Comparison of ENCODE assay signal across 21 cellular contexts in the genomic region with DNA sequence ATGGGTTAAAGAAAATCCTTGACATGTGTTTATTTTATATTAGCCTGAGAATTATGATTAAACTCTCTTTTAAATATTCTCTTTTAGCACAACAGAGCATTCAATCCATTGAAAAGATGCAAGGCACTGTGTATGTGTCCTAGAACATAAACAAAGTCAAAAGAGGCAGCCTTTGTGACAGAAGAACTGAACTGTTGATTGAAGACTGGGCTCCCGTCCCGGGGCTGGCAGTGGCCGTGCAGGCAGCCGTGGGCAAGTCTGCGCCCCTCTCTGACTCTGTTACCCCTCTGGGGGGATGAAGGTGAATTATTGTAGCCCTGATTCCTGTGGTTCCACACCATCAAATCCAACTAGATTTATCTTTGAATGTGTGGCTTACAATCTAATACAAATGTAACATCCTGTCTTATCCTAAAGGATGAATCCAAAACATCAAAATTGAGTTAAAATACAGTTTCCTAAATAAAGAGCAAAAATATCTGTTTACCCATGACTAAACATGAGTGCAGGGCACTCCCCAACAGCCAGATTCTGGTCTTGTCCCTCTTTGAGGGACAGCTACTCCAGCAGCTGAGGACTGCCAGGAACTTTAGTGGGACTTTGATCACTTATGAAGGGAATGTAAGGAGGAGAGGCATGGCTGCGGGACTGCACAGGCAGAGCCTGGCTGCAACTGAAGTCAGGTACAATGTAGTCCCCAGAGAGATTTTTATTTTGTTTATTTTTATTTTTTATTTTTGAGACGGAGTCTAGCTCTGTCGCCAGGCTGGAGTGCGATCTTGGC. TPM values are rescaled to one million over a fixed set of nuclear protein-coding genes. Genes with fewer than 3 reads are reported as not detected.
A peak's percentile ranks its signal among the peaks of the same experiment; 100 is the strongest.
DNase-seq lines count a peak whose midpoint lies in the region; ATAC-seq, FAIRE-seq and TF ChIP-seq lines count a peak whose summit lies in the region.
"Had no signal": no experiment of that assay in that cellular context is flagged by ENCODE, and none has a peak within 500 bp of the region (broad histone marks: within the 10 kb centered on the region; RNA-seq: fewer than 3 reads in every experiment).

No MANE protein-coding gene starts in this region.

- BruUV-seq in HepG2 (replicated peaks; lab: Mats Ljungman, UMichigan): no TSS peak

- FAIRE-seq in HepG2 (lab: Jason Lieb, UNC): peak; percentile 32
- FAIRE-seq: D721Med had no signal

- POLR2A ChIA-PET in HepG2 (lab: Yijun Ruan, JAX): interaction anchor here (1.1 kb wide), 1 partner anchor 62 kb away, joined by 3 read pairs; no protein-coding TSS in a partner anchor

- no peak for TF ChIP-seq RAD21 in HepG2 (CRISPR knock-in tag; IDR thresholded peaks at IDR 0.05)

- intact Hi-C loops in HepG2 (cut with micrococcal nuclease; ENCODE audit: unreplicated experiment): no loop called here
- intact Hi-C loops in right lobe of liver (cut with DNase I): no loop called here

- in situ Hi-C loops in HepG2 (cut with HindIII; ENCODE audit: extremely low pct_ligation_motif_present, low pct_unique_long_range_greater_than_20kb): no loop called here

- H3K79me2 ChIP-seq in HepG2 (ENCODE audit: insufficient read depth, low read length): no peaks in the 10 kb centered on the region

- no peak overlapping the region for H3K27ac ChIP-seq in HepG2 (ENCODE audit: extremely low read length, insufficient read depth, low read length)
- H3K27ac ChIP-seq in right lobe of liver: no peak overlapping the region
- no peak overlapping the region for H3K27ac ChIP-seq in foreskin keratinocyte

- H3K9ac ChIP-seq in HepG2 (ENCODE audit: insufficient read depth, low read depth, low read length): no peak overlapping the region

- H4K20me1 ChIP-seq in HepG2 (ENCODE audit: insufficient read depth, low read length): no peaks in the 10 kb centered on the region

- CTCF ChIA-PET in HepG2 (lab: Yijun Ruan, JAX; ENCODE audit: low intra/inter-chr PET ratio, low total read pairs): no interaction called here

- H3K9me3 ChIP-seq in HepG2 (ENCODE audit: low read length): no peaks in the 10 kb centered on the region
- H3K9me3 ChIP-seq in right lobe of liver: no peaks in the 10 kb centered on the region
- H3K9me3 ChIP-seq: HAP-1 had no signal

- TF ChIP-seq CTCF in HepG2 (CRISPR knock-in tag; IDR thresholded peaks at IDR 0.05) (no peak), right lobe of liver (IDR thresholded peaks at IDR 0.05) (no peak), foreskin keratinocyte (conservative IDR thresholded peaks at IDR 0.05) (no peak)

- H3K4me2 ChIP-seq in HepG2 (ENCODE audit: low read depth, low read length): peak overlapping the region; percentile 38; the same call in 1 of the 2 replicates

- H3K36me3 ChIP-seq in HepG2 (replicated peaks in 1 of 2; ENCODE audit: control insufficient read depth in 1 of 2, insufficient read depth in 2 of 2, low read length in 2 of 2): no peaks in the 10 kb centered on the region
- no peaks in the 10 kb centered on the region for H3K36me3 ChIP-seq in right lobe of liver
- H3K36me3 ChIP-seq: HAP-1 had no signal

- TF ChIP-seq EP300 in HepG2 (IDR thresholded peaks at IDR 0.05; ENCODE audit: low read depth in 2 of 2, low read length in 2 of 2) (no peak), HepG2 (CRISPR knock-in tag; IDR thresholded peaks at IDR 0.05; ENCODE audit: borderline replicate concordance) (no peak)

- ATAC-seq in HepG2 (peak; percentile 93), right lobe of liver (no peak), foreskin keratinocyte (no peak), GM21529 (IDR thresholded peaks at IDR 0.05; ENCODE audit: unreplicated experiment) (no peak), GM18909 (IDR thresholded peaks at IDR 0.05; ENCODE audit: poor library complexity, unreplicated experiment) (no peak)

- H3K4me3 ChIP-seq in HepG2 (replicated peaks in 1 of 3; ENCODE audit: insufficient read depth in 1 of 3, low read depth in 2 of 3, low read length in 3 of 3): 0 out of 6 replicates have a peak overlapping the region, but pooled peaks of 1 of the 3 experiments have one; percentile 4
- H3K4me3 ChIP-seq in right lobe of liver: no peak overlapping the region
- H3K4me3 ChIP-seq: HAP-1 had no signal

- no peak overlapping the region for H2AFZ ChIP-seq in HepG2 (ENCODE audit: low read length)

- DNase-seq in HepG2 (ENCODE audit: low spot score) (peak; percentile 48), right lobe of liver (no peak), inferior parietal cortex (ENCODE audit: extremely low spot score) (peak; percentile 69), nucleus accumbens (lab: John Stamatoyannopoulos, UW) (peak in 46 of 56 donors; percentile 5 to 84 (median 46)), foreskin keratinocyte (no peak), SW480 (ENCODE audit: low spot score) (no peak)
- DNase-seq: 8988T; CD8-positive, alpha-beta memory T cell; DMS79; KBM-7; MV-4-11; NCI-H1417; NCI-H2029; NCI-H2171; NCI-H446 treated with DMSO at 0.1 percent for 48 hours; OCI-M1; RPMI8226 had no signal

- WGBS in HepG2 (ENCODE audit: low lambda C conversion rate): 56% methylated on average over 9 of the region's 9 CpGs
- 83% methylated on average over 4 of the region's 9 CpGs for WGBS in right lobe of liver (ENCODE audit: insufficient coverage, low coverage, low lambda C conversion rate, missing lambda C conversion rate)

- TF ChIP-seq POLR2A in HepG2 (IDR thresholded peaks at IDR 0.05; ENCODE audit: insufficient read depth in 1 of 2, low read depth in 2 of 2, low read length in 2 of 2) (no peak), right lobe of liver (IDR thresholded peaks at IDR 0.05) (no peak)

- peaks cover 0 to 5% of the 10 kb centered on the region in 2 experiments; a peak in 3 of 5 replicates for H3K27me3 ChIP-seq in HepG2 (ENCODE audit: control insufficient read depth in 1 of 2, insufficient read depth in 2 of 2, low read length in 2 of 2)
- H3K27me3 ChIP-seq in right lobe of liver: no peaks in the 10 kb centered on the region
- H3K27me3 ChIP-seq in foreskin keratinocyte: no peaks in the 10 kb centered on the region

- H3K4me1 ChIP-seq in HepG2 (ENCODE audit: insufficient read depth, low read length) (peaks cover 45% of the 10 kb centered on the region), right lobe of liver (peaks cover 0 to 2% (median 0%) of the 10 kb centered on the region in 4 donors), foreskin keratinocyte (no peaks in the 10 kb centered on the region)

TF ChIP-seq in HepG2, 621 proteins besides CTCF, POLR2A, EP300 and RAD21 (continues in another document):
- TF ChIP-seq GATA4 (IDR thresholded peaks at IDR 0.05; ENCODE audit: borderline replicate concordance, low read depth): no peak
- no peak for TF ChIP-seq ZZZ3 (CRISPR knock-in tag; IDR thresholded peaks at IDR 0.05; ENCODE audit: borderline replicate concordance)
- TF ChIP-seq ATF1 (CRISPR knock-in tag; IDR thresholded peaks at IDR 0.05): no peak
- peak; percentile 54 for TF ChIP-seq HNF4A (CRISPR knock-in tag; IDR thresholded peaks at IDR 0.05)
- TF ChIP-seq ZFX (CRISPR knock-in tag; IDR thresholded peaks at IDR 0.05; ENCODE audit: low read depth): no peak
- TF ChIP-seq, protein P1, sequence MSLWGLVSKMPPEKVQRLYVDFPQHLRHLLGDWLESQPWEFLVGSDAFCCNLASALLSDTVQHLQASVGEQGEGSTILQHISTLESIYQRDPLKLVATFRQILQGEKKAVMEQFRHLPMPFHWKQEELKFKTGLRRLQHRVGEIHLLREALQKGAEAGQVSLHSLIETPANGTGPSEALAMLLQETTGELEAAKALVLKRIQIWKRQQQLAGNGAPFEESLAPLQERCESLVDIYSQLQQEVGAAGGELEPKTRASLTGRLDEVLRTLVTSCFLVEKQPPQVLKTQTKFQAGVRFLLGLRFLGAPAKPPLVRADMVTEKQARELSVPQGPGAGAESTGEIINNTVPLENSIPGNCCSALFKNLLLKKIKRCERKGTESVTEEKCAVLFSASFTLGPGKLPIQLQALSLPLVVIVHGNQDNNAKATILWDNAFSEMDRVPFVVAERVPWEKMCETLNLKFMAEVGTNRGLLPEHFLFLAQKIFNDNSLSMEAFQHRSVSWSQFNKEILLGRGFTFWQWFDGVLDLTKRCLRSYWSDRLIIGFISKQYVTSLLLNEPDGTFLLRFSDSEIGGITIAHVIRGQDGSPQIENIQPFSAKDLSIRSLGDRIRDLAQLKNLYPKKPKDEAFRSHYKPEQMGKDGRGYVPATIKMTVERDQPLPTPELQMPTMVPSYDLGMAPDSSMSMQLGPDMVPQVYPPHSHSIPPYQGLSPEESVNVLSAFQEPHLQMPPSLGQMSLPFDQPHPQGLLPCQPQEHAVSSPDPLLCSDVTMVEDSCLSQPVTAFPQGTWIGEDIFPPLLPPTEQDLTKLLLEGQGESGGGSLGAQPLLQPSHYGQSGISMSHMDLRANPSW (CRISPR knock-in tag; IDR thresholded peaks at IDR 0.05; ENCODE audit: borderline replicate concordance): no peak
- no peak for TF ChIP-seq GTF2F1 (IDR thresholded peaks at IDR 0.05; ENCODE audit: low read length)
- TF ChIP-seq ESRRA (CRISPR knock-in tag; IDR thresholded peaks at IDR 0.05; ENCODE audit: low read depth): no peak
- TF ChIP-seq ZNF251 (CRISPR knock-in tag; IDR thresholded peaks at IDR 0.05): no peak

RNA-seq across cellular contexts. Expression of a gene that starts 37.3 kb away (rescaled TPM):
- total RNA-seq in HepG2 (2016; rRNA removed; fragmentation: Illumina TruSeq; extraction: Trizol): 34.6 and 44.3 TPM in 2 replicates
- 10.1 and 13.4 TPM in 2 replicates for total RNA-seq in HepG2 (2016; cell fraction: cytosol; rRNA removed; fragmentation: Illumina TruSeq; extraction: Trizol; ENCODE audit: low read depth)
- 33.4 and 38.6 TPM in 2 replicates for total RNA-seq in HepG2 (2016; cell fraction: insoluble cytoplasmic fraction; rRNA removed; fragmentation: Illumina TruSeq; extraction: Trizol)
- total RNA-seq in HepG2 (2016; cell fraction: membrane; rRNA removed; fragmentation: Illumina TruSeq; extraction: Trizol): 23.4 and 24.2 TPM in 2 replicates
- total RNA-seq in HepG2 (2016; cell fraction: nucleus; rRNA removed; fragmentation: Illumina TruSeq; extraction: Trizol): 29.3 and 37.6 TPM in 2 replicates
- 99.1 and 101 TPM in 2 replicates for polyA plus RNA-seq in HepG2 (2011; rRNA removed)
- polyA plus RNA-seq in HepG2 (2011; cell fraction: cytosol; rRNA removed): 62.2 and 70.2 TPM in 2 replicates
- 57.3 and 58.3 TPM in 2 replicates for polyA plus RNA-seq in HepG2 (2011; cell fraction: nucleus; rRNA removed)
- 54.2 and 63.2 TPM in 2 replicates for polyA plus RNA-seq in HepG2 (2012)
- polyA plus RNA-seq in HepG2 (2016; cell fraction: cytosol; fragmentation: Illumina TruSeq; extraction: Trizol; ENCODE audit: low read depth): 12.1 and 15.0 TPM in 2 replicates
- 41.4 and 47.1 TPM in 2 replicates for polyA plus RNA-seq in HepG2 (2016; cell fraction: insoluble cytoplasmic fraction; fragmentation: Illumina TruSeq; extraction: Trizol; ENCODE audit: low read depth)
- 16.0 and 16.3 TPM in 2 replicates for polyA plus RNA-seq in HepG2 (2016; cell fraction: membrane; fragmentation: Illumina TruSeq; extraction: Trizol; ENCODE audit: low read depth)
- polyA plus RNA-seq in HepG2 (2016; cell fraction: nucleus; fragmentation: Illumina TruSeq; extraction: Trizol; ENCODE audit: insufficient read depth, low read depth): 33.7 and 37.2 TPM in 2 replicates
- 50.3 and 196 TPM in 2 replicates for polyA minus RNA-seq in HepG2 (2011; rRNA and poly(A)+ RNA removed; ENCODE audit: low replicate concordance)
- polyA minus RNA-seq in HepG2 (2011; cell fraction: cytosol; rRNA and poly(A)+ RNA removed): 58.1 and 67.7 TPM in 2 replicates
- 92.1 and 100 TPM in 2 replicates for polyA minus RNA-seq in HepG2 (2011; cell fraction: nucleus; rRNA and poly(A)+ RNA removed)
- total RNA-seq in right lobe of liver: 10 to 100 TPM; 18.8 to 30.4 (median 26.3) TPM
- 45.9 and 46.1 TPM in 2 replicates for total RNA-seq in foreskin keratinocyte
- 16.4 and 19.4 TPM in 2 replicates for polyA plus RNA-seq in foreskin keratinocyte
- polyA plus RNA-seq: CD8-positive, alpha-beta memory T cell had no signal

Comparison
In these comparisons a context has a peak if more than half of its experiments do, and no peak if none do; other contexts are left out.
1. DNase-seq: peak in HepG2 (single experiment), inferior parietal cortex (single experiment) and nucleus accumbens (46 of 56); none in right lobe of liver (0 of 3), foreskin keratinocyte (0 of 2) and SW480 (single experiment).